8 cellular contexts compared by ENCODE assay signal in the genomic region with DNA sequence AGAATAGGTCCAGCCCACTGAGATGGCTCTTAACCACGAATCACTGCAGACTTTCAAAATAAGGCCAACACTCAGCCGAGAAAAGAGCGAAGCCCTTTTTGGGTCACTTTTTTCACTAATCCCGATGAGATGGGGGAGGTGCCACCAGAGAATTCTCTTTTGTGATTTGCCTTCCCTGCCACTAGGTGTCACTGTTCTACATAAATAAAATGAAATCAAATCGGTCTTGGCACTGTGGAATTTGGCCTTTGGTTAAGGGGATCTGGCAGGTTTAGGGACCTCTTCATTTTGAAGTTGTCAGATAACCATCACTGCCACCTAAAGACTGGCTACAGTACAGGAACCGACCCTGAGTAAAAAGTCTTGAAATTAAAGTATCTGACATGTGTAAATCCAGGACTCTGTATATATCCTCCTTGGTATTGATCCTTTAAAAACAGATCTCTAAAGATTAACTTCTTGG.
DNase-seq lines count a peak whose midpoint lies in the region; ATAC-seq, FAIRE-seq and TF ChIP-seq lines count a peak whose summit lies in the region.

No MANE protein-coding gene starts in this region.

- 10% methylated on average over 6 of the region's 6 CpGs for WGBS in esophagus muscularis mucosa

- POLR2A ChIA-PET in naive thymus-derived CD4-positive, alpha-beta T cell (lab: Charles Lee) = no interaction called here

- TF ChIP-seq POLR2A in H54 (IDR thresholded peaks at IDR 0.05; ENCODE audit: low read depth, low read length) = no peak
- no peak for TF ChIP-seq POLR2A in esophagus muscularis mucosa (IDR thresholded peaks at IDR 0.05; ENCODE audit: low read depth)

- H3K36me3 ChIP-seq in WERI-Rb-1 (no peaks in the 10 kb centered on the region; the same call in 1 of the 2 replicates), esophagus muscularis mucosa (no peaks in the 10 kb centered on the region)
- H3K36me3 ChIP-seq in naive thymus-derived CD4-positive, alpha-beta T cell (ENCODE audit: control insufficient read depth in 2 of 3, insufficient read depth in 3 of 3, low read length in 3 of 3) = no peaks in the 10 kb centered on the region

- H3K4me1 Mint-ChIP-seq in naive thymus-derived CD4-positive, alpha-beta T cell = peaks cover 0 to 5% (median 0%) of the 10 kb centered on the region in 7 donors

- intact Hi-C loops in esophagus muscularis mucosa (cut with DNase I) = loop anchor here (10.0 kb wide), 1 partner anchor 1266 kb away; no protein-coding TSS in a partner anchor
- intact Hi-C loops in naive thymus-derived CD4-positive, alpha-beta T cell (cut with micrococcal nuclease) = loop anchor here (1.0 to 10.0 kb wide), 3 partner anchors 957 to 1906 kb away; no protein-coding TSS in a partner anchor

- H3K4me1 ChIP-seq in esophagus muscularis mucosa = peaks cover 0 to 5% (median 5%) of the 10 kb centered on the region in 4 donors
- H3K4me1 ChIP-seq in naive thymus-derived CD4-positive, alpha-beta T cell (ENCODE audit: control insufficient read depth in 2 of 2, insufficient read depth in 2 of 2, low read length in 2 of 2) = no peaks in the 10 kb centered on the region

- H3K27ac ChIP-seq in WERI-Rb-1 (no peak overlapping the region; the same call in 1 of the 2 replicates), esophagus muscularis mucosa (replicated peaks in 1 of 4) (no peak overlapping the region)
- no peak overlapping the region for H3K27ac ChIP-seq in naive thymus-derived CD4-positive, alpha-beta T cell (ENCODE audit: low read depth, low read length)

- H3K9me3 ChIP-seq in WERI-Rb-1 (ENCODE audit: severe bottlenecking) = no peaks in the 10 kb centered on the region
- no peaks in the 10 kb centered on the region for H3K9me3 ChIP-seq in esophagus muscularis mucosa
- no peaks in the 10 kb centered on the region for H3K9me3 ChIP-seq in naive thymus-derived CD4-positive, alpha-beta T cell (ENCODE audit: control insufficient read depth in 2 of 3, low read length in 3 of 3)

- peak; percentile 50 for TF ChIP-seq CTCF in WERI-Rb-1 (IDR thresholded peaks at IDR 0.05; ENCODE audit: low read depth, low read length)
- peak; percentile 61 to 73 (median 62) for TF ChIP-seq CTCF in esophagus muscularis mucosa (IDR thresholded peaks at IDR 0.05)

- no peak overlapping the region for H3K27ac Mint-ChIP-seq in naive thymus-derived CD4-positive, alpha-beta T cell

- H3K27me3 ChIP-seq in WERI-Rb-1 (ENCODE audit: insufficient read depth, low read depth, severe bottlenecking) = no peaks in the 10 kb centered on the region
- H3K27me3 ChIP-seq in esophagus muscularis mucosa = peaks cover 0 to 7% (median 0%) of the 10 kb centered on the region in 4 donors
- H3K27me3 ChIP-seq in naive thymus-derived CD4-positive, alpha-beta T cell (ENCODE audit: control insufficient read depth in 2 of 2, insufficient read depth in 2 of 2, low read length in 2 of 2) = no peaks in the 10 kb centered on the region

- H3K4me3 Mint-ChIP-seq in naive thymus-derived CD4-positive, alpha-beta T cell = peak overlapping the region in 1 of 10 donors; percentile 8

- peak; percentile 54 for ATAC-seq in naive thymus-derived CD4-positive, alpha-beta T cell
- ATAC-seq in HG03469 (IDR thresholded peaks at IDR 0.05; ENCODE audit: unreplicated experiment) (no peak), HG03460 (IDR thresholded peaks at IDR 0.05; ENCODE audit: unreplicated experiment) (no peak)

- H3K4me3 ChIP-seq in WERI-Rb-1 (ENCODE audit: low read depth, low read length) (no peak overlapping the region), esophagus muscularis mucosa (no peak overlapping the region)
- H3K4me3 ChIP-seq in naive thymus-derived CD4-positive, alpha-beta T cell (ENCODE audit: low read length) = no peak overlapping the region

- CTCF ChIA-PET in naive thymus-derived CD4-positive, alpha-beta T cell (lab: Charles Lee) = no interaction called here

- TF ChIP-seq EP300 in esophagus muscularis mucosa (IDR thresholded peaks at IDR 0.05) = no peak

- DNase-seq in CD1c-positive myeloid dendritic cell (ENCODE audit: extremely low spot score) (peak; percentile 58), H54 (ENCODE audit: insufficient read length, low spot score) (peak; percentile 3), NCI-H2227 (lab: John Stamatoyannopoulos, UW; ENCODE audit: unreplicated experiment) (peak; percentile 61), WERI-Rb-1 (peak; percentile 45), esophagus muscularis mucosa (ENCODE audit: extremely low spot score) (no peak)
- peak in 8 of 9 donors; percentile 13 to 59 (median 38) for DNase-seq in naive thymus-derived CD4-positive, alpha-beta T cell

- peak; percentile 33 for FAIRE-seq in H54 (lab: Jason Lieb, UNC)

- H3K36me3 Mint-ChIP-seq in naive thymus-derived CD4-positive, alpha-beta T cell = no peaks in the 10 kb centered on the region

- peaks cover 8 to 22% (median 15%) of the 10 kb centered on the region in 5 donors for H3K27me3 Mint-ChIP-seq in naive thymus-derived CD4-positive, alpha-beta T cell

- H3K9me3 Mint-ChIP-seq in naive thymus-derived CD4-positive, alpha-beta T cell = no peaks in the 10 kb centered on the region
